ENCODE assay signal across 1 cellular context in the genomic region with DNA sequence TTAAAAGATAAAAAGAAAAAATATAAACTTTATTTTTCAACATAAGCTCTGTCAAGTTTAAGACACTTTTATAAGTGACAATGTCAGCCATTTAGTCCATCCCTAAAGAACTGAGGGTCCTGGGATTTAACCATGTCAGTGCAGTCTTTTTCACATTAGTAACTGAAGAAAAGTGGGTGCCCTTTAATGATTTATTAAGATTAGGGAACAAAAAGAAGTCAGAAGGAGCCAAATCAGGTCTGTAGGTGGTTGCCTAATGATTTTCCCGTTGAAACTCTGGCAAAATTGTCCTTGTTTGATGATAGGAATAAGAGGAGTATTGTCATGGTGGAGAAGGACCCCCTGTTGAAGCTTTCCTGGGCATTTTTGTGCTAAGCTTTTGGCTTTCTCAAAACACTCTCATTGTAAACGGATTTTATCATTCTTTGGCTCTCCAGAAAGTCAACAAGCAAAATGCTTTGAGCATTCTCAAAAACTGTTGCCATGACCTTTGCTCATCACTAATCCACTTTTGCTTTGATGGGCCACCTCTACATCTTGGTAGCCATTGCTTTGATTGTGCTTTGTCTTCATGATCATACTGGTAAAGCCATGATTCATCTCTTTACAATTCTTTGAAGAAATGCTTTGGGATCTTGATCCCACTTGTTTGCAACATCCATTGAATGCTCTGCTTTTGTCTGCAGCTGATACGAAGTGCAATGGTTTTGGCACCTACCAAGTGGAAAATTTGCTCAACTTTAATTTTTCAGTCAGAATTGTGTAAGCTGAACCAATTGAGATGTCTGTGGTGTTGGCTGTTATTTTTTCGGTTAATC.
A peak's percentile ranks its signal among the peaks of the same experiment; 100 is the strongest.
TF ChIP-seq lines count a peak whose summit lies in the region.

No MANE protein-coding gene starts in this region.

TF ChIP-seq in HepG2, 621 proteins besides CTCF, POLR2A, EP300 and RAD21 (continues in another document):
- TF ChIP-seq, protein P1, sequence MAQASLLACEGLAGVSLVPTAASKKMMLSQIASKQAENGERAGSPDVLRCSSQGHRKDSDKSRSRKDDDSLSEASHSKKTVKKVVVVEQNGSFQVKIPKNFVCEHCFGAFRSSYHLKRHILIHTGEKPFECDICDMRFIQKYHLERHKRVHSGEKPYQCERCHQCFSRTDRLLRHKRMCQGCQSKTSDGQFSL (CRISPR knock-in tag; IDR thresholded peaks at IDR 0.05), result no peak
- TF ChIP-seq, protein P2, sequence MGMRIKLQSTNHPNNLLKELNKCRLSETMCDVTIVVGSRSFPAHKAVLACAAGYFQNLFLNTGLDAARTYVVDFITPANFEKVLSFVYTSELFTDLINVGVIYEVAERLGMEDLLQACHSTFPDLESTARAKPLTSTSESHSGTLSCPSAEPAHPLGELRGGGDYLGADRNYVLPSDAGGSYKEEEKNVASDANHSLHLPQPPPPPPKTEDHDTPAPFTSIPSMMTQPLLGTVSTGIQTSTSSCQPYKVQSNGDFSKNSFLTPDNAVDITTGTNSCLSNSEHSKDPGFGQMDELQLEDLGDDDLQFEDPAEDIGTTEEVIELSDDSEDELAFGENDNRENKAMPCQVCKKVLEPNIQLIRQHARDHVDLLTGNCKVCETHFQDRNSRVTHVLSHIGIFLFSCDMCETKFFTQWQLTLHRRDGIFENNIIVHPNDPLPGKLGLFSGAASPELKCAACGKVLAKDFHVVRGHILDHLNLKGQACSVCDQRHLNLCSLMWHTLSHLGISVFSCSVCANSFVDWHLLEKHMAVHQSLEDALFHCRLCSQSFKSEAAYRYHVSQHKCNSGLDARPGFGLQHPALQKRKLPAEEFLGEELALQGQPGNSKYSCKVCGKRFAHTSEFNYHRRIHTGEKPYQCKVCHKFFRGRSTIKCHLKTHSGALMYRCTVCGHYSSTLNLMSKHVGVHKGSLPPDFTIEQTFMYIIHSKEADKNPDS (CRISPR knock-in tag; IDR thresholded peaks at IDR 0.05), result no peak; the same call in 1 of the 2 replicates
- peak; percentile 62; the same call in 1 of the 2 replicates for TF ChIP-seq ZMYM3 (CRISPR knock-in tag; IDR thresholded peaks at IDR 0.05)
- peak; percentile 79 for TF ChIP-seq THAP11 (CRISPR knock-in tag; IDR thresholded peaks at IDR 0.05)
- peak; percentile 38; the same call in 1 of the 2 replicates for TF ChIP-seq ELF1 (CRISPR knock-in tag; IDR thresholded peaks at IDR 0.05)
- peak; percentile 43; the same call in 1 of the 2 replicates for TF ChIP-seq MXD4 (CRISPR knock-in tag; IDR thresholded peaks at IDR 0.05)
- TF ChIP-seq ZNF263 (CRISPR knock-in tag; IDR thresholded peaks at IDR 0.05), result no peak
- TF ChIP-seq ZNF639 (CRISPR knock-in tag; conservative IDR thresholded peaks at IDR 0.05), result peak; percentile 74
- TF ChIP-seq ZNF713 (CRISPR knock-in tag; IDR thresholded peaks at IDR 0.05), result no peak
- peak; percentile 95 for TF ChIP-seq PPARG (CRISPR knock-in tag; conservative IDR thresholded peaks at IDR 0.05)
- TF ChIP-seq SMC3 (IDR thresholded peaks at IDR 0.05; ENCODE audit: low read length), result 0 out of 2 replicates have a peak, but pooled peaks have one; percentile 21
- no peak for TF ChIP-seq SRSF1 (optimal IDR thresholded peaks at IDR 0.05; ENCODE audit: low read depth, low read length)
- TF ChIP-seq ZNF546 (CRISPR knock-in tag; conservative IDR thresholded peaks at IDR 0.05), result no peak
- TF ChIP-seq ARID2 (CRISPR knock-in tag; IDR thresholded peaks at IDR 0.05; ENCODE audit: borderline replicate concordance), result no peak
- 0 out of 2 replicates have a peak, but pooled peaks have one; percentile 41 for TF ChIP-seq ZNF691 (CRISPR knock-in tag; IDR thresholded peaks at IDR 0.05; ENCODE audit: borderline replicate concordance, low read depth)
- peak; percentile 81; the same call in 1 of the 2 replicates for TF ChIP-seq CEBPB (IDR thresholded peaks at IDR 0.05; ENCODE audit: borderline replicate concordance, low read depth, low read length)
- peak; percentile 50; the same call in 1 of the 2 replicates for TF ChIP-seq TRIM24 (CRISPR knock-in tag; IDR thresholded peaks at IDR 0.05)
- 0 out of 2 replicates have a peak, but pooled peaks have one; percentile 60 for TF ChIP-seq CBX5 (CRISPR knock-in tag; IDR thresholded peaks at IDR 0.05; ENCODE audit: borderline replicate concordance)
- TF ChIP-seq SPEN (CRISPR knock-in tag; IDR thresholded peaks at IDR 0.05; ENCODE audit: low read depth), result no peak
- TF ChIP-seq ZNF800 (CRISPR knock-in tag; IDR thresholded peaks at IDR 0.05), result peak; percentile 45; the same call in 1 of the 2 replicates
- TF ChIP-seq, protein P3, sequence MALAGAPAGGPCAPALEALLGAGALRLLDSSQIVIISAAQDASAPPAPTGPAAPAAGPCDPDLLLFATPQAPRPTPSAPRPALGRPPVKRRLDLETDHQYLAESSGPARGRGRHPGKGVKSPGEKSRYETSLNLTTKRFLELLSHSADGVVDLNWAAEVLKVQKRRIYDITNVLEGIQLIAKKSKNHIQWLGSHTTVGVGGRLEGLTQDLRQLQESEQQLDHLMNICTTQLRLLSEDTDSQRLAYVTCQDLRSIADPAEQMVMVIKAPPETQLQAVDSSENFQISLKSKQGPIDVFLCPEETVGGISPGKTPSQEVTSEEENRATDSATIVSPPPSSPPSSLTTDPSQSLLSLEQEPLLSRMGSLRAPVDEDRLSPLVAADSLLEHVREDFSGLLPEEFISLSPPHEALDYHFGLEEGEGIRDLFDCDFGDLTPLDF (CRISPR knock-in tag; IDR thresholded peaks at IDR 0.05), result no peak
- TF ChIP-seq ZNF160 (CRISPR knock-in tag; IDR thresholded peaks at IDR 0.05), result no peak; the same call in 1 of the 2 replicates
- peak; percentile 86 for TF ChIP-seq ELF3 (CRISPR knock-in tag; IDR thresholded peaks at IDR 0.05)
- no peak for TF ChIP-seq NONO (IDR thresholded peaks at IDR 0.05)
- TF ChIP-seq NONO (CRISPR knock-in tag; conservative IDR thresholded peaks at IDR 0.05), result no peak
- TF ChIP-seq ZNF558 (CRISPR knock-in tag; IDR thresholded peaks at IDR 0.05; ENCODE audit: borderline replicate concordance), result no peak
- peak; percentile 74; the same call in 1 of the 2 replicates for TF ChIP-seq ZNF292 (CRISPR knock-in tag; IDR thresholded peaks at IDR 0.05; ENCODE audit: borderline replicate concordance, low read depth)
- TF ChIP-seq PHF21A (CRISPR knock-in tag; IDR thresholded peaks at IDR 0.05), result peak; percentile 94
- TF ChIP-seq PITX1 (CRISPR knock-in tag; IDR thresholded peaks at IDR 0.05), result peak; percentile 100
- TF ChIP-seq FLYWCH1 (CRISPR knock-in tag; IDR thresholded peaks at IDR 0.05), result no peak
- peak; percentile 57; the same call in 1 of the 2 replicates for TF ChIP-seq CHD4 (IDR thresholded peaks at IDR 0.05; ENCODE audit: borderline replicate concordance, low read length)
- TF ChIP-seq ZNF18 (CRISPR knock-in tag; IDR thresholded peaks at IDR 0.05; ENCODE audit: insufficient replicate concordance), result no peak
- TF ChIP-seq, protein P4, sequence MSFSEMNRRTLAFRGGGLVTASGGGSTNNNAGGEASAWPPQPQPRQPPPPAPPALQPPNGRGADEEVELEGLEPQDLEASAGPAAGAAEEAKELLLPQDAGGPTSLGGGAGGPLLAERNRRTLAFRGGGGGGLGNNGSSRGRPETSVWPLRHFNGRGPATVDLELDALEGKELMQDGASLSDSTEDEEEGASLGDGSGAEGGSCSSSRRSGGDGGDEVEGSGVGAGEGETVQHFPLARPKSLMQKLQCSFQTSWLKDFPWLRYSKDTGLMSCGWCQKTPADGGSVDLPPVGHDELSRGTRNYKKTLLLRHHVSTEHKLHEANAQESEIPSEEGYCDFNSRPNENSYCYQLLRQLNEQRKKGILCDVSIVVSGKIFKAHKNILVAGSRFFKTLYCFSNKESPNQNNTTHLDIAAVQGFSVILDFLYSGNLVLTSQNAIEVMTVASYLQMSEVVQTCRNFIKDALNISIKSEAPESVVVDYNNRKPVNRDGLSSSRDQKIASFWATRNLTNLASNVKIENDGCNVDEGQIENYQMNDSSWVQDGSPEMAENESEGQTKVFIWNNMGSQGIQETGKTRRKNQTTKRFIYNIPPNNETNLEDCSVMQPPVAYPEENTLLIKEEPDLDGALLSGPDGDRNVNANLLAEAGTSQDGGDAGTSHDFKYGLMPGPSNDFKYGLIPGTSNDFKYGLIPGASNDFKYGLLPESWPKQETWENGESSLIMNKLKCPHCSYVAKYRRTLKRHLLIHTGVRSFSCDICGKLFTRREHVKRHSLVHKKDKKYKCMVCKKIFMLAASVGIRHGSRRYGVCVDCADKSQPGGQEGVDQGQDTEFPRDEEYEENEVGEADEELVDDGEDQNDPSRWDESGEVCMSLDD (CRISPR knock-in tag; IDR thresholded peaks at IDR 0.05; ENCODE audit: borderline replicate concordance), result peak; percentile 62; the same call in 1 of the 2 replicates
- no peak for TF ChIP-seq CENPT (CRISPR knock-in tag; IDR thresholded peaks at IDR 0.05; ENCODE audit: low read depth)
- peak; percentile 99 for TF ChIP-seq ZNF503 (CRISPR knock-in tag; IDR thresholded peaks at IDR 0.05)
- TF ChIP-seq ZBTB4 (CRISPR knock-in tag; IDR thresholded peaks at IDR 0.05; ENCODE audit: borderline replicate concordance), result no peak
- TF ChIP-seq ZNF343 (CRISPR knock-in tag; IDR thresholded peaks at IDR 0.05), result no peak
- no peak for TF ChIP-seq ZC3H4 (CRISPR knock-in tag; IDR thresholded peaks at IDR 0.05; ENCODE audit: borderline replicate concordance)
- TF ChIP-seq SALL2 (CRISPR knock-in tag; IDR thresholded peaks at IDR 0.05), result peak; percentile 43; the same call in 1 of the 2 replicates
